ENCODE assay signal across 8 cellular contexts in the genomic region with DNA sequence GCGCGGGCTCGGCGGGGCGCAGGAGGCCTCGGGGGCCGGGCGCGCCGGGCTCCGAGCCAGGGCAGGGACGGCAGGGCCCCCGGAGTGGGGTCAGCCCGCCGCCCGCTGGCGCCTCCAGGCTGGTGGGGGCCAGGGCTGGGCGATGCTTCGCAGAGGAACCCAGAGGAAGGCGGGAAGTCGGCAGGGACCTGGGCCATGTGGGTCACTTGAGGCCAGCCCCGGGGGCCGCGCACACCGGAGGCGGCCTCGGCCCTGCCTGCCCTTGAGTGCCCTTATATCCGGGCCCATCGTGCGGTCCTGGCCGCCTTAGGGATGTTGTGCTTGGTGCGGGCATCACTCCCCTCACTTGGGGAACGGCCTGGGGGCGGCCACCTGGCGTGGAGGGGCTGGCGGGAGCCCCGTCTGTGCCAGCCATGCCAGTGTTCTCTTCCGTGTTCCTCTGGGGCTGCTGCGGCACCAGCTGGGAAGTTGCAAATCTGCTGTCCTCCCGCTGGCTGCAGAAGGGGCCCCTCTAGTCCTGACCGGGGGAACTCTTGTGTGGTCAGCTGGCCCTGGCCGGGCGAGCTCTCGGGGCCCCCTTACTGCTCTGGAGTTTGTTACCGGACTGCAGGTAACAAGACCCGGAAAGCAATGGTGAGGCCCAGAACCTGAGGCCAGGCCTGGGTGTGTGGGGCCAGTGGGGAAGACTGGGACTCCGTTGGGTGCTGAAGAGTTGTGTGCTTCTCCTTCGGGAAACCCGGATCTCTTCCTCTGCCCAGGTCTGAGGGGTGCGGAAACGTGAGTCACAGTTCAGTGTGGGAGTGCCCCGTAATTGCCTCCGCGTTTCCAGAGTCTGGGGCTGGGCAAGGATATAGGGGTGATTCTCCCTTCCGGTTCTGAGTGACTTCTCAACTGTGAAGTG. TPM values are rescaled to one million over a fixed set of nuclear protein-coding genes. Genes with fewer than 3 reads are reported as not detected.
A peak's percentile ranks its signal among the peaks of the same experiment; 100 is the strongest.
DNase-seq lines count a peak whose midpoint lies in the region; ATAC-seq lines count a peak whose summit lies in the region.

No MANE protein-coding gene starts in this region.

- peak overlapping the region; percentile 89 for H3K4me3 ChIP-seq in skeletal muscle cell (ENCODE audit: low read depth, low read length)

- peak; percentile 50 for DNase-seq in Caki2 (ENCODE audit: low read depth)
- DNase-seq in H4 (ENCODE audit: low spot score): peak; percentile 24
- peak; percentile 45 for DNase-seq in NCI-H460 (ENCODE audit: extremely low read depth, low read depth)
- peak; percentile 16 for DNase-seq in activated T-helper 9 cell treated with anti-CD3 and anti-CD28 coated beads, Interleukin-2, amount 50 U/mL, for 16 hours (ENCODE audit: low read depth)
- peak; percentile 63 for DNase-seq in left ventricle myocardium superior
- DNase-seq in skeletal muscle cell (ENCODE audit: low read depth): no peak
- DNase-seq in NCI-H2196 treated with DMSO at 0.1 percent for 48 hours (lab: John Stamatoyannopoulos, UW; ENCODE audit: unreplicated experiment): no peak
- no peak for DNase-seq in HuH-7 (ENCODE audit: low spot score)

- in situ Hi-C loops in Caki2 (cut with HindIII; ENCODE audit: low pct_unique_long_range_greater_than_20kb, low sequenced_read_pairs): no loop called here

- no peak for ATAC-seq in left ventricle myocardium superior

- intact Hi-C loops in left ventricle myocardium superior (cut with micrococcal nuclease): no loop called here

RNA-seq across cellular contexts. Expression of a gene that starts 0.8 kb away (rescaled TPM):
- 60.1 and 70.1 TPM in 2 replicates for total RNA-seq in Caki2 (2014; rRNA removed; shearing (Covaris generic); ENCODE audit: low replicate concordance)
- total RNA-seq in H4 (2014; rRNA removed; shearing (Covaris generic)): 4.4 and 8.3 TPM in 2 replicates
- 32.4 and 41.4 TPM in 2 replicates for total RNA-seq in NCI-H460 (2014; rRNA removed; shearing (Covaris generic))
- 116 and 128 TPM in 2 replicates for polyA plus RNA-seq in NCI-H460 (2014; cell fraction: nucleus; rRNA removed)
- total RNA-seq in left ventricle myocardium superior: 17.8 TPM

RNA-seq across cellular contexts. Expression of a gene that starts 31.8 kb away (rescaled TPM):
- total RNA-seq in Caki2 (2014; rRNA removed; shearing (Covaris generic); ENCODE audit: low replicate concordance): not detected in 2 replicates
- total RNA-seq in H4 (2014; rRNA removed; shearing (Covaris generic)): not detected in 2 replicates
- 0.05 TPM in 1 of 2 replicates, not detected in the other for total RNA-seq in NCI-H460 (2014; rRNA removed; shearing (Covaris generic))
- 0.07 TPM in 1 of 2 replicates, not detected in the other for polyA plus RNA-seq in NCI-H460 (2014; cell fraction: nucleus; rRNA removed)
- not detected for total RNA-seq in left ventricle myocardium superior

RNA-seq across cellular contexts. Expression of a gene that starts 38.4 kb away (rescaled TPM):
- 1.2 and 4.0 TPM in 2 replicates for total RNA-seq in Caki2 (2014; rRNA removed; shearing (Covaris generic); ENCODE audit: low replicate concordance)
- total RNA-seq in H4 (2014; rRNA removed; shearing (Covaris generic)): 0.06 and 0.43 TPM in 2 replicates
- total RNA-seq in NCI-H460 (2014; rRNA removed; shearing (Covaris generic)): 0.12 and 0.35 TPM in 2 replicates
- polyA plus RNA-seq in NCI-H460 (2014; cell fraction: nucleus; rRNA removed): 1.2 and 2.0 TPM in 2 replicates
- 0.52 TPM for total RNA-seq in left ventricle myocardium superior

RNA-seq across cellular contexts. Expression of a gene that starts 41.4 kb away (rescaled TPM):
- 53.4 and 65.5 TPM in 2 replicates for total RNA-seq in Caki2 (2014; rRNA removed; shearing (Covaris generic); ENCODE audit: low replicate concordance)
- 7.6 and 7.7 TPM in 2 replicates for total RNA-seq in H4 (2014; rRNA removed; shearing (Covaris generic))
- 16.7 and 18.3 TPM in 2 replicates for total RNA-seq in NCI-H460 (2014; rRNA removed; shearing (Covaris generic))
- polyA plus RNA-seq in NCI-H460 (2014; cell fraction: nucleus; rRNA removed): 177 and 190 TPM in 2 replicates
- total RNA-seq in left ventricle myocardium superior: 16.9 TPM

Comparison
In these comparisons a context has a peak if more than half of its experiments do, and no peak if none do; other contexts are left out.
1. DNase-seq: peak in Caki2 (single experiment), H4 (single experiment), NCI-H460 (single experiment), activated T-helper 9 cell treated with anti-CD3 and anti-CD28 coated beads, Interleukin-2, amount 50 U/mL, for 16 hours (single experiment) and left ventricle myocardium superior (single experiment); none in skeletal muscle cell (single experiment), NCI-H2196 treated with DMSO at 0.1 percent for 48 hours (single experiment) and HuH-7 (single experiment).